In the genomic region with DNA sequence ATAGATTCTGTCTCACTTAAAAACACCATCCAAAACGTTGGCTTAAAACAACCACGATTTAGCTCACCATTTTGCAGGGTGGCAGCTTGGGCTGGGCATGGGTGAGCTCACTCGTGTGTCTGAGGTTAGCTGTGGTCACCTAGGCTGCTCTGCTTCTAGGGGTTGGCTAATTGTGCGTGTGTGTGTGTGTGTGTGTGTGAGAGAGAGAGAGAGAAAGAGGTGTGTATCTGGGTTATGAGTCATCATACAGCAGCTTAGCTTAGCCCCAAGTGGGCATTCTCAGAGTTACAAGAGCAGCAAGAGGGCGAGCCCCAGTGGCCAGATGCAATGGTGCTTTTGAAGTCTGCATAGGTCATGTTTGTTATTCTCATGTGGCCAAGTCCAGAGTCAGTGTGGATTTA, we compare ENCODE assay signal across 8 cellular contexts. TPM values are rescaled to one million over a fixed set of nuclear protein-coding genes. Genes with fewer than 3 reads are reported as not detected.
DNase-seq lines count a peak whose midpoint lies in the region; ATAC-seq, FAIRE-seq and TF ChIP-seq lines count a peak whose summit lies in the region.

No MANE protein-coding gene starts in this region.

- peak; percentile 38; the same call in 2 of the 3 replicates for TF ChIP-seq CTCF in A549 (IDR thresholded peaks at IDR 0.05)
- peak; percentile 25 for TF ChIP-seq CTCF in hepatocyte (IDR thresholded peaks at IDR 0.05; ENCODE audit: poor library complexity)

- ATAC-seq in A549 (peak; percentile 90 to 94), HG02970 (IDR thresholded peaks at IDR 0.05; ENCODE audit: low FRiP score, unreplicated experiment) (peak; percentile 55)

- DNase-seq in A549 (ENCODE audit: low read depth in 1 of 2, low spot score in 1 of 2), result peak; percentile 78 to 90
- DNase-seq in GM18507 (ENCODE audit: extremely low spot score, insufficient read length, low read depth), result peak; percentile 42
- peak; percentile 47 for DNase-seq in NCI-H69 (lab: John Stamatoyannopoulos, UW)
- peak; percentile 29 for DNase-seq in activated T-helper 1 cell treated with Interleukin-2 at 50 U/mL for 16 hours (ENCODE audit: low read depth)
- peak; percentile 81 for DNase-seq in hepatocyte (ENCODE audit: low spot score)
- DNase-seq in urothelium cell line (ENCODE audit: low spot score), result peak; percentile 90
- no peak for DNase-seq in NCI-H2171 treated with DMSO at 0.1 percent for 48 hours (lab: John Stamatoyannopoulos, UW)

- CTCF ChIA-PET in A549 (lab: Yijun Ruan, JAX), result interaction anchor here (1.0 to 1.7 kb wide), 3 partner anchors 23 to 47 kb away, joined by 3 to 5 read pairs (median 3); no protein-coding TSS in a partner anchor

- WGBS in A549 (ENCODE audit: missing lambda C conversion rate), result 16% methylated on average over 5 of the region's 5 CpGs
- 48% methylated on average over 5 of the region's 5 CpGs for WGBS in hepatocyte (ENCODE audit: low lambda C conversion rate, missing lambda C conversion rate)

- no peak for TF ChIP-seq POLR2A in A549 (IDR thresholded peaks at IDR 0.05; ENCODE audit: low read length)

- H3K9me3 ChIP-seq in A549, result no peaks in the 10 kb centered on the region
- no peaks in the 10 kb centered on the region for H3K9me3 ChIP-seq in hepatocyte (ENCODE audit: low read depth)

- FAIRE-seq in A549 (lab: Jason Lieb, UNC), result no peak
- peak; percentile 70 for FAIRE-seq in GM18507 (lab: Jason Lieb, UNC)
- FAIRE-seq in urothelium cell line (lab: Jason Lieb, UNC), result no peak

- no peak for TF ChIP-seq EP300 in A549 (IDR thresholded peaks at IDR 0.05)

- peak; percentile 50 to 51; a peak in 4 of 5 replicates for TF ChIP-seq RAD21 in A549 (conservative IDR thresholded peaks at IDR 0.05 in 1 of 2, IDR thresholded peaks at IDR 0.05 in 1 of 2)

- no peaks in the 10 kb centered on the region for H3K27me3 ChIP-seq in hepatocyte

- no peaks in the 10 kb centered on the region for H3K9me2 ChIP-seq in hepatocyte (replicated peaks; ENCODE audit: insufficient read depth)

- peaks cover 14% of the 10 kb centered on the region for H4K20me1 ChIP-seq in hepatocyte (ENCODE audit: insufficient read depth, poor library complexity, severe bottlenecking)

- H3K36me3 ChIP-seq in hepatocyte (replicated peaks; ENCODE audit: insufficient read depth, low read depth), result no peaks in the 10 kb centered on the region

- H3K79me2 ChIP-seq in hepatocyte, result peaks cover 70% of the 10 kb centered on the region

- H3K4me1 ChIP-seq in A549, result peaks cover 37% of the 10 kb centered on the region
- peaks cover 34% of the 10 kb centered on the region for H3K4me1 ChIP-seq in hepatocyte (ENCODE audit: insufficient read depth)

- H3K4me2 ChIP-seq in A549, result peak overlapping the region; percentile 48
- peak overlapping the region; percentile 28 for H3K4me2 ChIP-seq in hepatocyte

- POLR2A ChIA-PET in A549 (lab: Yijun Ruan, JAX), result interaction anchor here (0.5 to 0.8 kb wide), 3 partner anchors 31 to 178 kb away, joined by 4 to 7 read pairs (median 5); no protein-coding TSS in a partner anchor

- peak overlapping the region in 1 of 2 experiments; percentile 20; a peak in 2 of 6 replicates for H3K27ac ChIP-seq in A549
- H3K27ac ChIP-seq in hepatocyte, result peak overlapping the region; percentile 70

- H2AFZ ChIP-seq in hepatocyte, result no peak overlapping the region

- H3K4me3 ChIP-seq in A549 (no peak overlapping the region), hepatocyte (no peak overlapping the region)

TF ChIP-seq in A549, 52 proteins besides CTCF, POLR2A, EP300 and RAD21:
- TF ChIP-seq, protein P1, sequence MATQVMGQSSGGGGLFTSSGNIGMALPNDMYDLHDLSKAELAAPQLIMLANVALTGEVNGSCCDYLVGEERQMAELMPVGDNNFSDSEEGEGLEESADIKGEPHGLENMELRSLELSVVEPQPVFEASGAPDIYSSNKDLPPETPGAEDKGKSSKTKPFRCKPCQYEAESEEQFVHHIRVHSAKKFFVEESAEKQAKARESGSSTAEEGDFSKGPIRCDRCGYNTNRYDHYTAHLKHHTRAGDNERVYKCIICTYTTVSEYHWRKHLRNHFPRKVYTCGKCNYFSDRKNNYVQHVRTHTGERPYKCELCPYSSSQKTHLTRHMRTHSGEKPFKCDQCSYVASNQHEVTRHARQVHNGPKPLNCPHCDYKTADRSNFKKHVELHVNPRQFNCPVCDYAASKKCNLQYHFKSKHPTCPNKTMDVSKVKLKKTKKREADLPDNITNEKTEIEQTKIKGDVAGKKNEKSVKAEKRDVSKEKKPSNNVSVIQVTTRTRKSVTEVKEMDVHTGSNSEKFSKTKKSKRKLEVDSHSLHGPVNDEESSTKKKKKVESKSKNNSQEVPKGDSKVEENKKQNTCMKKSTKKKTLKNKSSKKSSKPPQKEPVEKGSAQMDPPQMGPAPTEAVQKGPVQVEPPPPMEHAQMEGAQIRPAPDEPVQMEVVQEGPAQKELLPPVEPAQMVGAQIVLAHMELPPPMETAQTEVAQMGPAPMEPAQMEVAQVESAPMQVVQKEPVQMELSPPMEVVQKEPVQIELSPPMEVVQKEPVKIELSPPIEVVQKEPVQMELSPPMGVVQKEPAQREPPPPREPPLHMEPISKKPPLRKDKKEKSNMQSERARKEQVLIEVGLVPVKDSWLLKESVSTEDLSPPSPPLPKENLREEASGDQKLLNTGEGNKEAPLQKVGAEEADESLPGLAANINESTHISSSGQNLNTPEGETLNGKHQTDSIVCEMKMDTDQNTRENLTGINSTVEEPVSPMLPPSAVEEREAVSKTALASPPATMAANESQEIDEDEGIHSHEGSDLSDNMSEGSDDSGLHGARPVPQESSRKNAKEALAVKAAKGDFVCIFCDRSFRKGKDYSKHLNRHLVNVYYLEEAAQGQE (IDR thresholded peaks at IDR 0.05), result no peak
- TF ChIP-seq FOSL2 (IDR thresholded peaks at IDR 0.05), result peak; percentile 67
- TF ChIP-seq FOSL2 (CRISPR knock-in tag; IDR thresholded peaks at IDR 0.05), result peak; percentile 95
- TF ChIP-seq, protein P2, sequence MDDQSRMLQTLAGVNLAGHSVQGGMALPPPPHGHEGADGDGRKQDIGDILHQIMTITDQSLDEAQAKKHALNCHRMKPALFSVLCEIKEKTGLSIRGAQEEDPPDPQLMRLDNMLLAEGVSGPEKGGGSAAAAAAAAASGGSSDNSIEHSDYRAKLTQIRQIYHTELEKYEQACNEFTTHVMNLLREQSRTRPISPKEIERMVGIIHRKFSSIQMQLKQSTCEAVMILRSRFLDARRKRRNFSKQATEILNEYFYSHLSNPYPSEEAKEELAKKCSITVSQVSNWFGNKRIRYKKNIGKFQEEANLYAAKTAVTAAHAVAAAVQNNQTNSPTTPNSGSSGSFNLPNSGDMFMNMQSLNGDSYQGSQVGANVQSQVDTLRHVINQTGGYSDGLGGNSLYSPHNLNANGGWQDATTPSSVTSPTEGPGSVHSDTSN (IDR thresholded peaks at IDR 0.05), result no peak
- TF ChIP-seq HDAC2 (IDR thresholded peaks at IDR 0.05), result no peak
- TF ChIP-seq CBX2 (IDR thresholded peaks at IDR 0.05; ENCODE audit: borderline replicate concordance, low read depth), result no peak
- TF ChIP-seq GATA3 (IDR thresholded peaks at IDR 0.05; ENCODE audit: borderline replicate concordance), result 0 out of 2 replicates have a peak, but pooled peaks have one; percentile 24
- TF ChIP-seq SMC3 (IDR thresholded peaks at IDR 0.05), result peak; percentile 25; the same call in 1 of the 3 replicates
- TF ChIP-seq JUNB (IDR thresholded peaks at IDR 0.05), result 0 out of 2 replicates have a peak, but pooled peaks have one; percentile 34
- TF ChIP-seq, protein P3, sequence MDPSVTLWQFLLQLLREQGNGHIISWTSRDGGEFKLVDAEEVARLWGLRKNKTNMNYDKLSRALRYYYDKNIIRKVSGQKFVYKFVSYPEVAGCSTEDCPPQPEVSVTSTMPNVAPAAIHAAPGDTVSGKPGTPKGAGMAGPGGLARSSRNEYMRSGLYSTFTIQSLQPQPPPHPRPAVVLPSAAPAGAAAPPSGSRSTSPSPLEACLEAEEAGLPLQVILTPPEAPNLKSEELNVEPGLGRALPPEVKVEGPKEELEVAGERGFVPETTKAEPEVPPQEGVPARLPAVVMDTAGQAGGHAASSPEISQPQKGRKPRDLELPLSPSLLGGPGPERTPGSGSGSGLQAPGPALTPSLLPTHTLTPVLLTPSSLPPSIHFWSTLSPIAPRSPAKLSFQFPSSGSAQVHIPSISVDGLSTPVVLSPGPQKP (IDR thresholded peaks at IDR 0.05; ENCODE audit: low read depth, low read length), result no peak
- TF ChIP-seq, protein P4, sequence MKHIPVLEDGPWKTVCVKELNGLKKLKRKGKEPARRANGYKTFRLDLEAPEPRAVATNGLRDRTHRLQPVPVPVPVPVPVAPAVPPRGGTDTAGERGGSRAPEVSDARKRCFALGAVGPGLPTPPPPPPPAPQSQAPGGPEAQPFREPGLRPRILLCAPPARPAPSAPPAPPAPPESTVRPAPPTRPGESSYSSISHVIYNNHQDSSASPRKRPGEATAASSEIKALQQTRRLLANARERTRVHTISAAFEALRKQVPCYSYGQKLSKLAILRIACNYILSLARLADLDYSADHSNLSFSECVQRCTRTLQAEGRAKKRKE (CRISPR knock-in tag; IDR thresholded peaks at IDR 0.05; ENCODE audit: low read depth), result no peak
- 0 out of 4 replicates have a peak, but pooled peaks of 1 of the 2 experiments have one; percentile 22 for TF ChIP-seq CEBPB (IDR thresholded peaks at IDR 0.05)
- TF ChIP-seq SREBF2 (IDR thresholded peaks at IDR 0.05), result no peak
TF ChIP-seq in A549: peak in this region for 5.

RNA-seq across cellular contexts. Expression of a gene that starts 6.0 kb away (rescaled TPM):
- polyA plus RNA-seq in A549 (2011; rRNA removed) (15.7 and 16.8 TPM in 2 replicates), A549 (2017; fragmentation: RNase III; extraction: RNeasy Plus Mini Kit Qiagen cat#74134 plus additional on column Dnase treatment) (8.3 to 11.0 TPM (median 9.8 TPM) in 3 replicates), hepatocyte (17.0 and 18.9 TPM in 2 replicates)
- 7.5 and 10.0 TPM in 2 replicates for polyA plus RNA-seq in A549 (2012; cell fraction: cytosol; rRNA removed)
- polyA plus RNA-seq in A549 (2012; cell fraction: nucleus; rRNA removed), result 13.0 and 15.3 TPM in 2 replicates
- polyA minus RNA-seq in A549 (2011; rRNA and poly(A)+ RNA removed), result 36.3 and 37.7 TPM in 2 replicates
- 14.1 and 20.6 TPM in 2 replicates for total RNA-seq in hepatocyte

RNA-seq across cellular contexts. Expression of a gene that starts 35.5 kb away (rescaled TPM):
- 0.34 and 0.40 TPM in 2 replicates for polyA plus RNA-seq in A549 (2011; rRNA removed)
- 0.09 and 0.12 TPM in 2 replicates for polyA plus RNA-seq in A549 (2012; cell fraction: cytosol; rRNA removed)
- polyA plus RNA-seq in A549 (2012; cell fraction: nucleus; rRNA removed), result 0.08 and 0.17 TPM in 2 replicates
- polyA plus RNA-seq in A549 (2017; fragmentation: RNase III; extraction: RNeasy Plus Mini Kit Qiagen cat#74134 plus additional on column Dnase treatment), result 0.13 to 0.14 TPM (median 0.13 TPM) in 3 replicates
- polyA minus RNA-seq in A549 (2011; rRNA and poly(A)+ RNA removed), result 0.17 and 0.39 TPM in 2 replicates
- total RNA-seq in hepatocyte, result 0.08 TPM in 1 of 2 replicates, not detected in the other
- polyA plus RNA-seq in hepatocyte, result 0.10 and 0.18 TPM in 2 replicates
